In the genomic region with DNA sequence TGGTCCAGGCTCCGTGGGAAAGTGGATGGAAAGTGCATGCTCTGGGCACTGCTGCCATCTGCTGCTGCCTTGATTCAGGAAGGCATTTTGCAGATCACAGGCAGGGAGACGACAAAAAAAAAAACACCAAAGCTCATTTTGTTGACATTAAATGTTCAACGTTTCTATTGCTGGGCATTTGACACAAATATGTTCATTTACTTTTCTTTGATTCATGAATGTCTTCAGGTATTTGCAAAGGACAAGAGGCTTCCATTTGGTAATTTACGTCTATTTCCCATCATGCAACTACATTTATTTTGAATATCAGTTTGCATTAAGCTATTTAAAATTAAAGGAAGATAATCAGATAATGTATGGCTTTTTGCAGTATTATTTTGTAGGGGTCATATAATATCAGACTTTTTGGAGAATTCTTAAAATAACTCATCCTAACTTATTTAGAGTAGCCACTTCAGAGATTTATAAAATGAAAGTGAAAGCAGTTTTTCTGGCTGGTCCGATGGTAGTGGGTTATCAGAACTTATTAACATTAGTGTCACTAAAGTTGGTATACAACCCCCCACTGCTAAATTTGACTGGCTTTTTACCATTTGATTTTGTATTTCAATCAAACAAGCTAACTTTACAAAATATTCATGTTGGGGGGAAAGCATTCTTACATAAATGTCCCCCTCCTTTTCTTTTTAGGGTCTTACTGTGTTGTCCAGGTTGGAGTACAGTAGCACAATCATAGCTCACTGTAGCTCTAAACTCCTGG, we compare ENCODE assay signal across 8 cellular contexts.
DNase-seq lines count a peak whose midpoint lies in the region; ATAC-seq lines count a peak whose summit lies in the region.

No MANE protein-coding gene starts in this region.

- no peaks in the 10 kb centered on the region for H3K36me3 ChIP-seq in effector memory CD4-positive, alpha-beta T cell (ENCODE audit: control insufficient read depth, insufficient read depth, low read length)

- H3K27me3 ChIP-seq in effector memory CD4-positive, alpha-beta T cell (replicated peaks; ENCODE audit: control insufficient read depth, insufficient read depth, low read length, poor library complexity, severe bottlenecking) = no peaks in the 10 kb centered on the region

- peak; percentile 91 for DNase-seq in Ammon's horn (ENCODE audit: low spot score)
- DNase-seq in NCI-H460 (ENCODE audit: extremely low read depth, low read depth) = peak; percentile 67
- peak; percentile 64 to 73 for DNase-seq in activated CD4-positive, alpha-beta T cell treated with anti-CD3 and anti-CD28 coated beads, Interleukin-2, amount 50 U/mL, for 48 hours
- DNase-seq in effector memory CD4-positive, alpha-beta T cell = peak; percentile 26 to 35 (median 34)
- peak; percentile 92 for DNase-seq in medulla oblongata (ENCODE audit: extremely low spot score)
- peak; percentile 46 for DNase-seq in stimulated activated CD8-positive, alpha-beta memory T cell treated with anti-CD3 and anti-CD28 coated beads, Interleukin-12 subunit alpha, Interleukin-12 subunit beta, amount 100 ng/mL, for 4 hours (ENCODE audit: low read depth)

- peak overlapping the region; percentile 73 for H3K27ac ChIP-seq in effector memory CD4-positive, alpha-beta T cell (ENCODE audit: insufficient read depth, low read length, poor library complexity, severe bottlenecking)

- H3K4me3 ChIP-seq in effector memory CD4-positive, alpha-beta T cell (ENCODE audit: insufficient read depth, low read depth, low read length, poor library complexity, severe bottlenecking) = peak overlapping the region; percentile 70

- peaks cover 9% of the 10 kb centered on the region for H3K4me1 ChIP-seq in effector memory CD4-positive, alpha-beta T cell (ENCODE audit: control insufficient read depth, insufficient read depth, low read length, poor library complexity, severe bottlenecking)

- ATAC-seq in GM18870 (IDR thresholded peaks at IDR 0.05; ENCODE audit: unreplicated experiment) (peak; percentile 53), HG03196 (IDR thresholded peaks at IDR 0.05; ENCODE audit: unreplicated experiment) (peak; percentile 63)

- H3K9me3 ChIP-seq in effector memory CD4-positive, alpha-beta T cell (ENCODE audit: control insufficient read depth, low read length) = no peaks in the 10 kb centered on the region

Comparison
In these comparisons a context has a peak if more than half of its experiments do, and no peak if none do; other contexts are left out.
1. Peak in every context shown above with its lines: DNase-seq, ATAC-seq, H3K4me3 ChIP-seq and H3K27ac ChIP-seq.
2. DNase-seq: peak in every context shown above with its lines; median percentile 92 in medulla oblongata; 91 in Ammon's horn; 68 in activated CD4-positive, alpha-beta T cell treated with anti-CD3 and anti-CD28 coated beads, Interleukin-2, amount 50 U/mL, for 48 hours; 67 in NCI-H460; 46 in stimulated activated CD8-positive, alpha-beta memory T cell treated with anti-CD3 and anti-CD28 coated beads, Interleukin-12 subunit alpha, Interleukin-12 subunit beta, amount 100 ng/mL, for 4 hours; 34 in effector memory CD4-positive, alpha-beta T cell.